ENCODE assay signal across 9 cellular contexts in the genomic region with DNA sequence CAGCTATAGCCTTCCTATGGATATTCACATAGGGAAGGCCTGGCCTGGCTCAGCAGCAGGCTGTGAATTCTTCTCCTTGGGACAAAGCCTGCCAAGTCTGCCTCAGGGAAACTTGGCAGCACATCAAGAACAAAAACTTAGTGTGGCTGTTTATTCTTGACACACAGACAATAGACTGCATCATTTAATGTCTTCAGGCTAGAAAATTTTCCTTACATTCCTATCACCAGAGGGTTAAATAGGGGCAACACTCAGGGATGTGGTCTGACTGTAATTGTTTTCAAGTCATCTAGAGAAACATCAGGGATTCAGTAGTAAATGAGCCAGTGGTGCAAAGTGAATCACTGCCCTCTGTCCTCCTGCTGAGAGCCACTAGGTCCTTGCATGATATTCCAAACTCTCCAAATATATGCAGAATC.
DNase-seq lines count a peak whose midpoint lies in the region; ATAC-seq and TF ChIP-seq lines count a peak whose summit lies in the region.
"Had no signal": no experiment of that assay in that cellular context is flagged by ENCODE, and none has a peak within 500 bp of the region (broad histone marks: within the 10 kb centered on the region; RNA-seq: fewer than 3 reads in every experiment).

No MANE protein-coding gene starts in this region.

- no peaks in the 10 kb centered on the region for H3K36me3 ChIP-seq in HCT116 (ENCODE audit: control insufficient read depth in 1 of 2, insufficient read depth in 2 of 2, low read length in 2 of 2)

- no peaks in the 10 kb centered on the region for H3K9me3 ChIP-seq in HCT116 (ENCODE audit: control insufficient read depth in 1 of 2, insufficient read depth in 1 of 2, low read depth in 1 of 2, low read length in 2 of 2)

- H3K27me3 Mint-ChIP-seq in brain = no peaks in the 10 kb centered on the region

- CTCF ChIA-PET in HCT116 (lab: Charles Lee) = no interaction called here

- H3K4me2 ChIP-seq in HCT116 (ENCODE audit: low read length) = peak overlapping the region; percentile 25

- RAD21 ChIA-PET in HCT116 (lab: Charles Lee; ENCODE audit: low non-redundant PET in 1 of 2, low total read pairs in 2 of 2, uncharacterized antibody in 2 of 2, unreplicated experiment in 2 of 2) = no interaction called here

- no peaks in the 10 kb centered on the region for H4K20me1 ChIP-seq in HCT116 (ENCODE audit: insufficient read depth)

- peak overlapping the region; percentile 17; the same call in 1 of the 2 replicates for H3K27ac ChIP-seq in HCT116 (ENCODE audit: low read depth, low read length)

- H3K4me1 Mint-ChIP-seq in brain = peaks cover 35% of the 10 kb centered on the region

- intact Hi-C loops in HCT116 (cut with micrococcal nuclease) = no loop called here

- BruUV-seq in HCT116 (replicated peaks; lab: Mats Ljungman, UMichigan) = no TSS peak

- no peaks in the 10 kb centered on the region for H3K27me3 ChIP-seq in HCT116 (ENCODE audit: insufficient read depth, low read length)

- peaks cover 45 to 47% of the 10 kb centered on the region in 2 experiments for H3K4me1 ChIP-seq in HCT116 (ENCODE audit: control insufficient read depth in 1 of 2, insufficient read depth in 2 of 2, low read length in 2 of 2)

- DNase-seq in HCT116 (ENCODE audit: low read depth, low spot score) = peak; percentile 50
- DNase-seq in iris pigment epithelial cell (ENCODE audit: low read depth) = peak; percentile 83
- DNase-seq in superior temporal gyrus (ENCODE audit: extremely low spot score) = peak; percentile 73
- no peak for DNase-seq in T-helper 2 cell
- DNase-seq in mesenteric fat pad (ENCODE audit: low spot score) = no peak
- no peak for DNase-seq in NCI-H128 (lab: John Stamatoyannopoulos, UW; ENCODE audit: unreplicated experiment)
- no peak for DNase-seq in HUDEP-2 (lab: John Stamatoyannopoulos, UW; ENCODE audit: unreplicated experiment in 76 of 76)
- DNase-seq: activated CD4-positive, alpha-beta T cell treated with anti-CD3 and anti-CD28 coated beads, Interleukin-2, amount 50 U/mL, for 48 hours had no signal

- TF ChIP-seq RAD21 in HCT116 (IDR thresholded peaks at IDR 0.05; ENCODE audit: low read depth) = no peak

- POLR2A ChIA-PET in HCT116 (lab: Charles Lee) = no interaction called here

- TF ChIP-seq CTCF in HCT116 (IDR thresholded peaks at IDR 0.05 in 2 of 3, conservative IDR thresholded peaks at IDR 0.05 in 1 of 3; ENCODE audit: borderline replicate concordance in 1 of 3, insufficient read depth in 1 of 3, low read depth in 2 of 3, low read length in 2 of 3) (no peak), brain (conservative IDR thresholded peaks at IDR 0.05) (no peak)

- H3K4me3 ChIP-seq in HCT116 (replicated peaks in 1 of 2; ENCODE audit: low read depth in 1 of 2, low read length in 2 of 2) = no peak overlapping the region

- no peak overlapping the region for H3K9ac ChIP-seq in HCT116 (ENCODE audit: low read length)

- H3K9me3 Mint-ChIP-seq in brain = no peaks in the 10 kb centered on the region

- H3K36me3 Mint-ChIP-seq in brain = no peaks in the 10 kb centered on the region

- peak; percentile 82 for ATAC-seq in HCT116

- no peak overlapping the region for H2AFZ ChIP-seq in HCT116 (ENCODE audit: low read depth, low read length, poor library complexity, severe bottlenecking)

- no peaks in the 10 kb centered on the region for H3K9me2 ChIP-seq in HCT116 (ENCODE audit: insufficient read depth)

- no peak for TF ChIP-seq POLR2A in HCT116 (IDR thresholded peaks at IDR 0.05; ENCODE audit: borderline replicate concordance, extremely low read depth, insufficient read depth, insufficient read length)

- no peaks in the 10 kb centered on the region for H3K79me2 ChIP-seq in HCT116 (ENCODE audit: insufficient read depth, low read length)

- H3K27ac Mint-ChIP-seq in brain = peak overlapping the region; percentile 11 to 90 (median 30)

- H3K4me3 Mint-ChIP-seq in brain = peak overlapping the region in 1 of 5 experiments; percentile 23

TF ChIP-seq in HCT116, 20 proteins besides CTCF, POLR2A, EP300 and RAD21:
- 0 out of 2 replicates have a peak, but pooled peaks have one; percentile 5 for TF ChIP-seq FOSL1 (IDR thresholded peaks at IDR 0.05; ENCODE audit: low read depth)
- TF ChIP-seq TCF7L2 (IDR thresholded peaks at IDR 0.05; ENCODE audit: borderline replicate concordance, extremely low read depth, insufficient read depth, insufficient read length) = no peak
- no peak for TF ChIP-seq ZFX (IDR thresholded peaks at IDR 0.05)
- TF ChIP-seq, protein P1, sequence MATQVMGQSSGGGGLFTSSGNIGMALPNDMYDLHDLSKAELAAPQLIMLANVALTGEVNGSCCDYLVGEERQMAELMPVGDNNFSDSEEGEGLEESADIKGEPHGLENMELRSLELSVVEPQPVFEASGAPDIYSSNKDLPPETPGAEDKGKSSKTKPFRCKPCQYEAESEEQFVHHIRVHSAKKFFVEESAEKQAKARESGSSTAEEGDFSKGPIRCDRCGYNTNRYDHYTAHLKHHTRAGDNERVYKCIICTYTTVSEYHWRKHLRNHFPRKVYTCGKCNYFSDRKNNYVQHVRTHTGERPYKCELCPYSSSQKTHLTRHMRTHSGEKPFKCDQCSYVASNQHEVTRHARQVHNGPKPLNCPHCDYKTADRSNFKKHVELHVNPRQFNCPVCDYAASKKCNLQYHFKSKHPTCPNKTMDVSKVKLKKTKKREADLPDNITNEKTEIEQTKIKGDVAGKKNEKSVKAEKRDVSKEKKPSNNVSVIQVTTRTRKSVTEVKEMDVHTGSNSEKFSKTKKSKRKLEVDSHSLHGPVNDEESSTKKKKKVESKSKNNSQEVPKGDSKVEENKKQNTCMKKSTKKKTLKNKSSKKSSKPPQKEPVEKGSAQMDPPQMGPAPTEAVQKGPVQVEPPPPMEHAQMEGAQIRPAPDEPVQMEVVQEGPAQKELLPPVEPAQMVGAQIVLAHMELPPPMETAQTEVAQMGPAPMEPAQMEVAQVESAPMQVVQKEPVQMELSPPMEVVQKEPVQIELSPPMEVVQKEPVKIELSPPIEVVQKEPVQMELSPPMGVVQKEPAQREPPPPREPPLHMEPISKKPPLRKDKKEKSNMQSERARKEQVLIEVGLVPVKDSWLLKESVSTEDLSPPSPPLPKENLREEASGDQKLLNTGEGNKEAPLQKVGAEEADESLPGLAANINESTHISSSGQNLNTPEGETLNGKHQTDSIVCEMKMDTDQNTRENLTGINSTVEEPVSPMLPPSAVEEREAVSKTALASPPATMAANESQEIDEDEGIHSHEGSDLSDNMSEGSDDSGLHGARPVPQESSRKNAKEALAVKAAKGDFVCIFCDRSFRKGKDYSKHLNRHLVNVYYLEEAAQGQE (IDR thresholded peaks at IDR 0.05; ENCODE audit: low read depth) = no peak
- TF ChIP-seq CBX3 (IDR thresholded peaks at IDR 0.05; ENCODE audit: low read depth) = no peak
- TF ChIP-seq POLR2AphosphoS5 (IDR thresholded peaks at IDR 0.05; ENCODE audit: low read depth, low read length) = no peak
- TF ChIP-seq EZH2phosphoT487 (IDR thresholded peaks at IDR 0.05; ENCODE audit: borderline replicate concordance) = no peak
- TF ChIP-seq, protein P2, sequence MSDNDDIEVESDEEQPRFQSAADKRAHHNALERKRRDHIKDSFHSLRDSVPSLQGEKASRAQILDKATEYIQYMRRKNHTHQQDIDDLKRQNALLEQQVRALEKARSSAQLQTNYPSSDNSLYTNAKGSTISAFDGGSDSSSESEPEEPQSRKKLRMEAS (IDR thresholded peaks at IDR 0.05) = no peak
- TF ChIP-seq SRF (IDR thresholded peaks at IDR 0.05; ENCODE audit: low read depth) = no peak
- peak; percentile 40; the same call in 1 of the 2 replicates for TF ChIP-seq SP1 (IDR thresholded peaks at IDR 0.05; ENCODE audit: low read depth)
- TF ChIP-seq CEBPB (IDR thresholded peaks at IDR 0.05; ENCODE audit: low read depth) = no peak
- TF ChIP-seq ATF3 (IDR thresholded peaks at IDR 0.05) = no peak
TF ChIP-seq in HCT116: peak in this region for 2.

Comparison
In these comparisons a context has a peak if more than half of its experiments do, and no peak if none do; other contexts are left out.
1. DNase-seq: peak in HCT116 (single experiment), iris pigment epithelial cell (single experiment) and superior temporal gyrus (single experiment); none in T-helper 2 cell (0 of 5), mesenteric fat pad (single experiment), NCI-H128 (single experiment) and HUDEP-2 (0 of 76).